In genomic region chr2:210224660-210225460, GRCh38 we compare ENCODE assay signal across 8 cellular contexts. TPM values are rescaled to one million over a fixed set of nuclear protein-coding genes. Genes with fewer than 3 reads are reported as not detected.
DNase-seq lines count a peak whose midpoint lies in the region; ATAC-seq and TF ChIP-seq lines count a peak whose summit lies in the region.

Gene ACADL (minus strand): TSS chr2:210225447. CDS start chr2:210225263, 184 bp downstream.

- peaks cover 44% of the 10 kb centered on the region for H3K27me3 Mint-ChIP-seq in activated CD4-positive, alpha-beta memory T cell treated with anti-CD3 and anti-CD28 coated beads, Interleukin-2, amount 10 ng/mL, durations not matched to agents 7 days and 5 days
- H3K27me3 Mint-ChIP-seq in neural crest cell (ENCODE audit: low read depth) = peaks cover 82% of the 10 kb centered on the region

- H3K9me3 Mint-ChIP-seq in activated CD4-positive, alpha-beta memory T cell treated with anti-CD3 and anti-CD28 coated beads, Interleukin-2, amount 10 ng/mL, durations not matched to agents 7 days and 5 days = no peaks in the 10 kb centered on the region
- H3K9me3 Mint-ChIP-seq in neural crest cell = no peaks in the 10 kb centered on the region

- no peak within 1 kb of the TSS for H3K4me3 Mint-ChIP-seq in activated CD4-positive, alpha-beta memory T cell treated with anti-CD3 and anti-CD28 coated beads, Interleukin-2, amount 10 ng/mL, durations not matched to agents 7 days and 5 days
- peak within 1 kb of the TSS; percentile 76 for H3K4me3 Mint-ChIP-seq in neural crest cell

- peaks cover 47% of the 10 kb centered on the region for H3K27me3 ChIP-seq in gastroesophageal sphincter

- H3K9me3 ChIP-seq in gastroesophageal sphincter = no peaks in the 10 kb centered on the region

- ATAC-seq in HG02943 (IDR thresholded peaks at IDR 0.05; ENCODE audit: low read depth, unreplicated experiment) (peak; percentile 53), gastroesophageal sphincter (peak; percentile 79), GM18517 (IDR thresholded peaks at IDR 0.05; ENCODE audit: unreplicated experiment) (no peak), GM21381 (IDR thresholded peaks at IDR 0.05; ENCODE audit: unreplicated experiment) (no peak)

- no peak for TF ChIP-seq CTCF in gastroesophageal sphincter (IDR thresholded peaks at IDR 0.05)
- TF ChIP-seq CTCF in neural crest cell (conservative IDR thresholded peaks at IDR 0.05) = no peak

- POLR2A ChIA-PET in activated CD4-positive, alpha-beta memory T cell treated with anti-CD3 and anti-CD28 coated beads, Interleukin-2, amount 10 ng/mL, durations not matched to agents 7 days and 5 days (lab: Charles Lee) = no interaction called here

- peak within 1 kb of the TSS; percentile 25 to 60 for H3K4me3 ChIP-seq in gastroesophageal sphincter

- peak; percentile 40 for DNase-seq in EH (ENCODE audit: low read depth)
- peak; percentile 17 for DNase-seq in activated CD4-positive, alpha-beta memory T cell treated with anti-CD3 and anti-CD28 coated beads, Interleukin-2, amount 10 ng/mL, durations not matched to agents 7 days and 5 days
- peak; percentile 40 for DNase-seq in neural crest cell (ENCODE audit: low read depth, low spot score)
- DNase-seq in UCSD-AML1 (lab: John Stamatoyannopoulos, UW; ENCODE audit: unreplicated experiment) = no peak

- no peak for TF ChIP-seq EP300 in gastroesophageal sphincter (IDR thresholded peaks at IDR 0.05)

- WGBS in gastroesophageal sphincter (ENCODE audit: low coverage in 1 of 2), 2 donors = 4% methylated on average over 11 of the region's 85 CpGs; no CpG with 5 or more reads in 1 of the 2 donors

- CTCF ChIA-PET in activated CD4-positive, alpha-beta memory T cell treated with anti-CD3 and anti-CD28 coated beads, Interleukin-2, amount 10 ng/mL, durations not matched to agents 7 days and 5 days (lab: Charles Lee) = interaction anchor here (0.6 kb wide), 1 partner anchor 21 kb away, joined by 3 read pairs; no protein-coding TSS in a partner anchor

- TF ChIP-seq POLR2A in gastroesophageal sphincter (IDR thresholded peaks at IDR 0.05) = peak in 1 of 2 donors; percentile 18

- H3K27ac ChIP-seq in gastroesophageal sphincter = peak within 1 kb of the TSS in 1 of 4 donors; percentile 52

- no peaks in the 10 kb centered on the region for H3K36me3 ChIP-seq in gastroesophageal sphincter

- H3K4me1 ChIP-seq in gastroesophageal sphincter = peaks cover 0 to 12% (median 5%) of the 10 kb centered on the region in 3 donors

- H3K4me1 Mint-ChIP-seq in activated CD4-positive, alpha-beta memory T cell treated with anti-CD3 and anti-CD28 coated beads, Interleukin-2, amount 10 ng/mL, durations not matched to agents 7 days and 5 days = no peaks in the 10 kb centered on the region
- H3K4me1 Mint-ChIP-seq in neural crest cell = no peaks in the 10 kb centered on the region

- no peak within 1 kb of the TSS for H3K27ac Mint-ChIP-seq in activated CD4-positive, alpha-beta memory T cell treated with anti-CD3 and anti-CD28 coated beads, Interleukin-2, amount 10 ng/mL, durations not matched to agents 7 days and 5 days
- no peak within 1 kb of the TSS for H3K27ac Mint-ChIP-seq in neural crest cell (ENCODE audit: unreplicated experiment)

- H3K36me3 Mint-ChIP-seq in activated CD4-positive, alpha-beta memory T cell treated with anti-CD3 and anti-CD28 coated beads, Interleukin-2, amount 10 ng/mL, durations not matched to agents 7 days and 5 days (ENCODE audit: low read depth) = no peaks in the 10 kb centered on the region
- H3K36me3 Mint-ChIP-seq in neural crest cell (ENCODE audit: low read depth) = no peaks in the 10 kb centered on the region

RNA-seq across cellular contexts. Expression of gene ACADL, which starts in this region (rescaled TPM):
- not detected for total RNA-seq in activated CD4-positive, alpha-beta memory T cell treated with anti-CD3 and anti-CD28 coated beads, Interleukin-2, amount 10 ng/mL, durations not matched to agents 7 days and 5 days
- total RNA-seq in gastroesophageal sphincter = 1 to 10 TPM in 3 of 4 donors, under 1 TPM in 1; 0.58 to 5.9 (median 2.5) TPM
- 0.35 TPM in 1 of 2 replicates, not detected in the other for total RNA-seq in neural crest cell

Comparison
In these comparisons a context has a peak if more than half of its experiments do, and no peak if none do; other contexts are left out.
1. Peak in DNase-seq in activated CD4-positive, alpha-beta memory T cell treated with anti-CD3 and anti-CD28 coated beads, Interleukin-2, amount 10 ng/mL, durations not matched to agents 7 days and 5 days; RNA of the gene not detected or under 1 TPM.
2. Peak in DNase-seq in neural crest cell; RNA of the gene not detected or under 1 TPM.
3. ATAC-seq: peak in HG02943 (single experiment) and gastroesophageal sphincter (single experiment); none in GM18517 (single experiment) and GM21381 (single experiment).